Comparison of ENCODE assay signal across 16 cellular contexts in genomic region chr2:230135126-230135525, GRCh38.
DNase-seq lines count a peak whose midpoint lies in the region; ATAC-seq and TF ChIP-seq lines count a peak whose summit lies in the region.
"Had no signal": no experiment of that assay in that cellular context is flagged by ENCODE, and none has a peak within 500 bp of the region (broad histone marks: within the 10 kb centered on the region; RNA-seq: fewer than 3 reads in every experiment).

No MANE protein-coding gene starts in this region.

- H3K9me2 ChIP-seq in MM.1S (replicated peaks; ENCODE audit: insufficient read depth, low read length): no peaks in the 10 kb centered on the region

- H3K27ac ChIP-seq in MM.1S (ENCODE audit: low read length): peak overlapping the region; percentile 99
- H3K27ac ChIP-seq in neutrophil: peak overlapping the region; percentile 46
- H3K27ac ChIP-seq: SK-N-MC had no signal

- H3K4me1 ChIP-seq in MM.1S (ENCODE audit: low read length): peaks cover 44% of the 10 kb centered on the region
- peaks cover 31 to 54% of the 10 kb centered on the region in 2 experiments for H3K4me1 ChIP-seq in neutrophil (ENCODE audit: control insufficient read depth in 1 of 2, insufficient read depth in 1 of 2, low read depth in 1 of 2, low read length in 1 of 2)
- H3K4me1 ChIP-seq: BE2C, HAP-1 had no signal

- TF ChIP-seq CTCF in MM.1S (IDR thresholded peaks at IDR 0.05; ENCODE audit: low read length) (no peak), neutrophil (IDR thresholded peaks at IDR 0.05) (no peak)

- H3K4me3 ChIP-seq in MM.1S (ENCODE audit: low read length) (peak overlapping the region; percentile 47), neutrophil (ENCODE audit: low read depth in 1 of 2, low read length in 1 of 2) (no peak overlapping the region)
- H3K4me3 ChIP-seq: HAP-1, SK-N-MC had no signal

- no peaks in the 10 kb centered on the region for H3K79me2 ChIP-seq in MM.1S (ENCODE audit: low read length)

- H3K9ac ChIP-seq in MM.1S (ENCODE audit: low read length): peak overlapping the region; percentile 69

- no peaks in the 10 kb centered on the region for H4K20me1 ChIP-seq in MM.1S (ENCODE audit: insufficient read depth, low read length)

- peak; percentile 14 for ATAC-seq in HG03354 (IDR thresholded peaks at IDR 0.05; ENCODE audit: poor library complexity, severe bottlenecking, unreplicated experiment)
- ATAC-seq in HG02571 (IDR thresholded peaks at IDR 0.05; ENCODE audit: unreplicated experiment): no peak

- H3K36me3 ChIP-seq in MM.1S (replicated peaks; ENCODE audit: insufficient read depth, low read length) (no peaks in the 10 kb centered on the region), neutrophil (no peaks in the 10 kb centered on the region)
- H3K36me3 ChIP-seq: BE2C, HAP-1 had no signal

- H3K27me3 ChIP-seq in MM.1S (replicated peaks; ENCODE audit: insufficient read depth, low read length) (no peaks in the 10 kb centered on the region), neutrophil (no peaks in the 10 kb centered on the region)

- in situ Hi-C loops in ACHN (cut with HindIII; ENCODE audit: low pct_ligation_motif_present, low pct_unique_long_range_greater_than_20kb, low sequenced_read_pairs): no loop called here

- H3K9me3 ChIP-seq in MM.1S (replicated peaks; ENCODE audit: insufficient read depth, low read length) (no peaks in the 10 kb centered on the region), neutrophil (no peaks in the 10 kb centered on the region)
- H3K9me3 ChIP-seq: BE2C, HAP-1 had no signal

- H2AFZ ChIP-seq in MM.1S (ENCODE audit: low read length): peak overlapping the region; percentile 75

- DNase-seq in MM.1S (peak; percentile 67), SIG-M5 (lab: John Stamatoyannopoulos, UW) (no peak), ACHN (no peak), ureter (ENCODE audit: low spot score) (no peak)
- DNase-seq: BE2C; CD4-positive, alpha-beta T cell; GOT3; NCI-H446; NCI-H524 treated with DMSO at 0.1 percent for 48 hours; NCI-H82; SHP77 treated with DMSO at 0.1 percent for 48 hours had no signal

- peak overlapping the region; percentile 80 for H3K4me2 ChIP-seq in MM.1S (ENCODE audit: low read depth, low read length)

- peaks cover 30% of the 10 kb centered on the region for H3F3A ChIP-seq in MM.1S (ENCODE audit: insufficient read depth, low read length)
